ENCODE assay signal across 15 cellular contexts in genomic region chr7:44987996-44988395, GRCh38. TPM values are rescaled to one million over a fixed set of nuclear protein-coding genes. Genes with fewer than 3 reads are reported as not detected.
DNase-seq lines count a peak whose midpoint lies in the region; ATAC-seq and TF ChIP-seq lines count a peak whose summit lies in the region.
"Had no signal": no experiment of that assay in that cellular context is flagged by ENCODE, and none has a peak within 500 bp of the region (broad histone marks: within the 10 kb centered on the region; RNA-seq: fewer than 3 reads in every experiment).

No MANE protein-coding gene starts in this region.

- no peak for DNase-seq in T-helper 2 cell treated with Interferon-gamma antibody and Interleukin-4, amounts not matched to agents 5 μg/mL and 100 μg/mL, for 36 hours (ENCODE audit: low spot score)
- no peak for DNase-seq in T-helper 2 cell
- DNase-seq in LNCaP clone FGC (ENCODE audit: low read depth), result no peak
- no peak for DNase-seq in naive thymus-derived CD8-positive, alpha-beta T cell
- no peak for DNase-seq in UCSD-AML1 (lab: John Stamatoyannopoulos, UW; ENCODE audit: unreplicated experiment)
- DNase-seq in NCI-H1694 treated with DMSO at 0.1 percent for 48 hours (lab: John Stamatoyannopoulos, UW), result no peak
- DNase-seq in iPS-NIHi11 (ENCODE audit: low spot score), result no peak
- DNase-seq: 8988T; activated naive CD4-positive, alpha-beta T cell treated with anti-CD3 and anti-CD28 coated beads, Interleukin-2, amount 50 U/mL, for 16 hours; esophagus squamous epithelium; lower lobe of right lung; NCI-H82; ovary; trophoblast cell had no signal

- H3K4me1 Mint-ChIP-seq in T-helper 2 cell treated with Interferon-gamma antibody and Interleukin-4, amounts not matched to agents 5 μg/mL and 100 μg/mL, for 36 hours (ENCODE audit: low read depth), result peaks cover 60% of the 10 kb centered on the region
- H3K4me1 Mint-ChIP-seq in activated naive CD8-positive, alpha-beta T cell (ENCODE audit: low read depth), result peaks cover 38% of the 10 kb centered on the region
- H3K4me1 Mint-ChIP-seq in naive thymus-derived CD8-positive, alpha-beta T cell, result peaks cover 27 to 51% (median 47%) of the 10 kb centered on the region in 4 donors

- no peak for ATAC-seq in naive thymus-derived CD8-positive, alpha-beta T cell
- ATAC-seq: lower lobe of right lung had no signal

- H3K36me3 Mint-ChIP-seq in T-helper 2 cell treated with Interferon-gamma antibody and Interleukin-4, amounts not matched to agents 5 μg/mL and 100 μg/mL, for 36 hours (ENCODE audit: low read depth), result peaks cover 38% of the 10 kb centered on the region
- H3K36me3 Mint-ChIP-seq in activated naive CD8-positive, alpha-beta T cell, result peaks cover 32% of the 10 kb centered on the region
- peaks cover 8 to 33% (median 22%) of the 10 kb centered on the region in 3 donors for H3K36me3 Mint-ChIP-seq in naive thymus-derived CD8-positive, alpha-beta T cell

- H3K4me3 ChIP-seq in LNCaP clone FGC (ENCODE audit: low read depth, low read length), result peak overlapping the region; percentile 90; the same call in 1 of the 2 replicates
- H3K4me3 ChIP-seq: ovary had no signal

- no peaks in the 10 kb centered on the region for H3K27me3 Mint-ChIP-seq in T-helper 2 cell treated with Interferon-gamma antibody and Interleukin-4, amounts not matched to agents 5 μg/mL and 100 μg/mL, for 36 hours (ENCODE audit: low read depth)
- H3K27me3 Mint-ChIP-seq in activated naive CD8-positive, alpha-beta T cell, result no peaks in the 10 kb centered on the region
- H3K27me3 Mint-ChIP-seq in naive thymus-derived CD8-positive, alpha-beta T cell, result no peaks in the 10 kb centered on the region

- peak overlapping the region; percentile 98 for H3K27ac Mint-ChIP-seq in T-helper 2 cell treated with Interferon-gamma antibody and Interleukin-4, amounts not matched to agents 5 μg/mL and 100 μg/mL, for 36 hours
- no peak overlapping the region for H3K27ac Mint-ChIP-seq in activated naive CD8-positive, alpha-beta T cell
- peak overlapping the region in 9 of 10 donors; percentile 48 to 100 (median 99) for H3K27ac Mint-ChIP-seq in naive thymus-derived CD8-positive, alpha-beta T cell

- no peak for TF ChIP-seq CTCF in LNCaP clone FGC (IDR thresholded peaks at IDR 0.05; ENCODE audit: control insufficient read depth, extremely low read depth, insufficient read depth)

- peak overlapping the region; percentile 98 for H3K4me3 Mint-ChIP-seq in T-helper 2 cell treated with Interferon-gamma antibody and Interleukin-4, amounts not matched to agents 5 μg/mL and 100 μg/mL, for 36 hours
- H3K4me3 Mint-ChIP-seq in activated naive CD8-positive, alpha-beta T cell, result peak overlapping the region; percentile 98
- peak overlapping the region in 7 of 10 donors; percentile 94 to 99 (median 98) for H3K4me3 Mint-ChIP-seq in naive thymus-derived CD8-positive, alpha-beta T cell

- no peaks in the 10 kb centered on the region for H3K9me3 Mint-ChIP-seq in T-helper 2 cell treated with Interferon-gamma antibody and Interleukin-4, amounts not matched to agents 5 μg/mL and 100 μg/mL, for 36 hours
- H3K9me3 Mint-ChIP-seq in activated naive CD8-positive, alpha-beta T cell (ENCODE audit: low read depth), result no peaks in the 10 kb centered on the region
- no peaks in the 10 kb centered on the region for H3K9me3 Mint-ChIP-seq in naive thymus-derived CD8-positive, alpha-beta T cell

- POLR2A ChIA-PET in naive thymus-derived CD8-positive, alpha-beta T cell (lab: Charles Lee), result interaction anchor here (0.6 to 5.7 kb wide), 7 partner anchors 8 to 307 kb away, joined by 3 to 22 read pairs (median 7); partner anchors contain the start of genes CCM2 and MYO1G

RNA-seq across cellular contexts. Expression of gene MYO1G, which starts 9.2 kb away (rescaled TPM):
- 10 to 100 TPM; 44.4 to 44.5 TPM for total RNA-seq in naive thymus-derived CD8-positive, alpha-beta T cell
- polyA plus RNA-seq in naive thymus-derived CD8-positive, alpha-beta T cell, result 100 to 1,000 TPM in 1 of 3 donors, 10 to 100 TPM in 2; 60.0 to 106 (median 73.8) TPM

RNA-seq across cellular contexts. Expression of gene CCM2, which starts 12.0 kb away (rescaled TPM):
- total RNA-seq in naive thymus-derived CD8-positive, alpha-beta T cell, result 100 to 1,000 TPM; 160 to 167 TPM
- polyA plus RNA-seq in naive thymus-derived CD8-positive, alpha-beta T cell, result 10 to 100 TPM; 49.9 to 81.7 (median 63.2) TPM
